ENCODE assay signal across 9 cellular contexts in genomic region chr9:114238919-114239879, GRCh38.
DNase-seq lines count a peak whose midpoint lies in the region; ATAC-seq and TF ChIP-seq lines count a peak whose summit lies in the region.
"Had no signal": no experiment of that assay in that cellular context is flagged by ENCODE, and none has a peak within 500 bp of the region (broad histone marks: within the 10 kb centered on the region; RNA-seq: fewer than 3 reads in every experiment).

No MANE protein-coding gene starts in this region.

- TF ChIP-seq CTCF in astrocyte of the cerebellum (IDR thresholded peaks at IDR 0.05; ENCODE audit: low read depth, low read length, missing control alignments), result peak; percentile 47

- in situ Hi-C loops in astrocyte of the cerebellum (cut with HindIII; ENCODE audit: low sequenced_read_pairs), result no loop called here

- no peaks in the 10 kb centered on the region for H3K9me3 ChIP-seq in MG63

- H3K4me3 ChIP-seq in astrocyte of the cerebellum (ENCODE audit: low read depth, low read length) (no peak overlapping the region), MG63 (no peak overlapping the region)

- DNase-seq in AG08395 (ENCODE audit: low spot score) (peak; percentile 75), HuH-7 (ENCODE audit: low spot score) (peak; percentile 72), astrocyte of the cerebellum (ENCODE audit: low read depth) (no peak), iris pigment epithelial cell (ENCODE audit: low read depth) (peak; percentile 64), MG63 (no peak), SKM-1 (lab: John Stamatoyannopoulos, UW; ENCODE audit: unreplicated experiment) (no peak), NCI-H146 (lab: John Stamatoyannopoulos, UW) (no peak)
- DNase-seq: naive thymus-derived CD8-positive, alpha-beta T cell had no signal

- ATAC-seq in esophagus mucosa, result no peak
- ATAC-seq: naive thymus-derived CD8-positive, alpha-beta T cell had no signal

- H3K36me3 ChIP-seq in MG63, result no peaks in the 10 kb centered on the region

- no peaks in the 10 kb centered on the region for H3K27me3 ChIP-seq in MG63

Comparison
In these comparisons a context has a peak if more than half of its experiments do, and no peak if none do; other contexts are left out.
1. DNase-seq: peak in AG08395 (single experiment), HuH-7 (single experiment) and iris pigment epithelial cell (single experiment); none in astrocyte of the cerebellum (single experiment), MG63 (single experiment), SKM-1 (single experiment) and NCI-H146 (single experiment).